8 cellular contexts compared by ENCODE assay signal in genomic region chr11:8913961-8914660, GRCh38. TPM values are rescaled to one million over a fixed set of nuclear protein-coding genes. Genes with fewer than 3 reads are reported as not detected.
DNase-seq lines count a peak whose midpoint lies in the region; ATAC-seq and TF ChIP-seq lines count a peak whose summit lies in the region.

No MANE protein-coding gene starts in this region.

- CTCF ChIA-PET in activated CD8-positive, alpha-beta T cell treated with anti-CD3 and anti-CD28 coated beads for 36 hours (lab: Charles Lee), result interaction anchor here (0.7 to 5.1 kb wide), 25 partner anchors 9 to 594 kb away, joined by 3 to 49 read pairs (median 4); partner anchors contain the start of genes ASCL3 and TMEM9B

- H3K27ac ChIP-seq in left ventricle myocardium inferior (replicated peaks) (peak overlapping the region; percentile 76), upper lobe of left lung (peak overlapping the region; percentile 60 to 79 (median 72))
- peak overlapping the region; percentile 35 for H3K27ac ChIP-seq in effector memory CD4-positive, alpha-beta T cell (ENCODE audit: insufficient read depth, low read length, poor library complexity, severe bottlenecking)

- peak overlapping the region; percentile 82 for H3K27ac Mint-ChIP-seq in activated CD8-positive, alpha-beta T cell treated with anti-CD3 and anti-CD28 coated beads for 36 hours
- H3K27ac Mint-ChIP-seq in natural killer cell, result peak overlapping the region; percentile 57 to 69

- peak overlapping the region; percentile 59 for H3K4me3 Mint-ChIP-seq in activated CD8-positive, alpha-beta T cell treated with anti-CD3 and anti-CD28 coated beads for 36 hours
- H3K4me3 Mint-ChIP-seq in natural killer cell, result peak overlapping the region; percentile 61

- intact Hi-C loops in left ventricle myocardium inferior (cut with micrococcal nuclease) (no loop called here), left cardiac atrium (cut with DNase I) (loop anchor here in 1 of 2 donors (2.0 to 10.0 kb wide), 3 partner anchors 49 to 232 kb away; partner anchors contain the start of genes RPL27A and TRIM66), natural killer cell (cut with micrococcal nuclease) (loop anchor here (2.0 to 5.0 kb wide), 2 partner anchors 43 to 223 kb away; no protein-coding TSS in a partner anchor)
- intact Hi-C loops in activated CD8-positive, alpha-beta T cell treated with anti-CD3 and anti-CD28 coated beads for 36 hours (cut with micrococcal nuclease), result loop anchor here (5.0 to 10.0 kb wide), 2 partner anchors 48 to 221 kb away; partner anchors contain the start of gene TMEM9B

- WGBS in upper lobe of left lung, 2 donors, result 8 to 13% methylated on average over 9 of the region's 9 CpGs

- H3K9me3 Mint-ChIP-seq in activated CD8-positive, alpha-beta T cell treated with anti-CD3 and anti-CD28 coated beads for 36 hours, result no peaks in the 10 kb centered on the region
- no peaks in the 10 kb centered on the region for H3K9me3 Mint-ChIP-seq in natural killer cell

- ATAC-seq in left cardiac atrium (no peak), natural killer cell (peak; percentile 28 to 44 (median 39)), upper lobe of left lung (ENCODE audit: low FRiP score in 2 of 2) (no peak)
- ATAC-seq in activated CD8-positive, alpha-beta T cell treated with anti-CD3 and anti-CD28 coated beads for 36 hours, result peak; percentile 52

- peaks cover 23% of the 10 kb centered on the region for H3K36me3 Mint-ChIP-seq in activated CD8-positive, alpha-beta T cell treated with anti-CD3 and anti-CD28 coated beads for 36 hours (ENCODE audit: low read depth)
- no peaks in the 10 kb centered on the region for H3K36me3 Mint-ChIP-seq in natural killer cell

- no peak for DNase-seq in left ventricle myocardium inferior
- DNase-seq in left cardiac atrium, result no peak
- DNase-seq in NCI-H2029 (lab: John Stamatoyannopoulos, UW), result peak; percentile 15
- DNase-seq in activated CD8-positive, alpha-beta T cell treated with anti-CD3 and anti-CD28 coated beads for 36 hours, result peak; percentile 79
- DNase-seq in effector memory CD4-positive, alpha-beta T cell, result no peak
- DNase-seq in natural killer cell, result no peak
- no peak for DNase-seq in upper lobe of left lung
- DNase-seq in DMS153 treated with DMSO at 0.1 percent for 48 hours (lab: John Stamatoyannopoulos, UW; ENCODE audit: unreplicated experiment), result no peak

- H3K4me3 ChIP-seq in left ventricle myocardium inferior (peak overlapping the region; percentile 43), upper lobe of left lung (peak overlapping the region in 2 of 4 donors; percentile 18 to 20)
- H3K4me3 ChIP-seq in effector memory CD4-positive, alpha-beta T cell (ENCODE audit: insufficient read depth, low read depth, low read length, poor library complexity, severe bottlenecking), result peak overlapping the region; percentile 35

- peak; percentile 65 for TF ChIP-seq CTCF in left ventricle myocardium inferior (IDR thresholded peaks at IDR 0.05; ENCODE audit: borderline replicate concordance)
- peak; percentile 79 for TF ChIP-seq CTCF in activated CD8-positive, alpha-beta T cell treated with anti-CD3 and anti-CD28 coated beads for 36 hours (IDR thresholded peaks at IDR 0.05)
- TF ChIP-seq CTCF in natural killer cell (IDR thresholded peaks at IDR 0.05), result peak; percentile 53
- peak in 5 of 6 experiments; percentile 42 to 63 (median 51) for TF ChIP-seq CTCF in upper lobe of left lung (IDR thresholded peaks at IDR 0.05)

- H3K27me3 ChIP-seq in left ventricle myocardium inferior (ENCODE audit: low read depth) (no peaks in the 10 kb centered on the region), upper lobe of left lung (no peaks in the 10 kb centered on the region)
- H3K27me3 ChIP-seq in effector memory CD4-positive, alpha-beta T cell (replicated peaks; ENCODE audit: control insufficient read depth, insufficient read depth, low read length, poor library complexity, severe bottlenecking), result no peaks in the 10 kb centered on the region

- POLR2A ChIA-PET in activated CD8-positive, alpha-beta T cell treated with anti-CD3 and anti-CD28 coated beads for 36 hours (lab: Charles Lee), result no interaction called here

- H3K4me1 Mint-ChIP-seq in activated CD8-positive, alpha-beta T cell treated with anti-CD3 and anti-CD28 coated beads for 36 hours (ENCODE audit: low read depth), result peaks cover 32% of the 10 kb centered on the region
- H3K4me1 Mint-ChIP-seq in natural killer cell, result peaks cover 21 to 30% of the 10 kb centered on the region in 2 donors

- peaks cover 63% of the 10 kb centered on the region for H3K4me1 ChIP-seq in left ventricle myocardium inferior
- peaks cover 9% of the 10 kb centered on the region for H3K4me1 ChIP-seq in effector memory CD4-positive, alpha-beta T cell (ENCODE audit: control insufficient read depth, insufficient read depth, low read length, poor library complexity, severe bottlenecking)
- peaks cover 27 to 51% (median 44%) of the 10 kb centered on the region in 4 donors for H3K4me1 ChIP-seq in upper lobe of left lung

- TF ChIP-seq EP300 in upper lobe of left lung (IDR thresholded peaks at IDR 0.05), result no peak

- H3K27me3 Mint-ChIP-seq in activated CD8-positive, alpha-beta T cell treated with anti-CD3 and anti-CD28 coated beads for 36 hours, result no peaks in the 10 kb centered on the region
- H3K27me3 Mint-ChIP-seq in natural killer cell (ENCODE audit: low read depth in 2 of 2), result peaks cover 1 to 2% of the 10 kb centered on the region in 2 donors

- H3K9me3 ChIP-seq in left ventricle myocardium inferior (replicated peaks) (no peaks in the 10 kb centered on the region), upper lobe of left lung (no peaks in the 10 kb centered on the region)
- H3K9me3 ChIP-seq in effector memory CD4-positive, alpha-beta T cell (ENCODE audit: control insufficient read depth, low read length), result no peaks in the 10 kb centered on the region

- TF ChIP-seq POLR2A in upper lobe of left lung (IDR thresholded peaks at IDR 0.05), result no peak

- H3K36me3 ChIP-seq in left ventricle myocardium inferior (peaks cover 29% of the 10 kb centered on the region), upper lobe of left lung (peaks cover 0 to 25% (median 10%) of the 10 kb centered on the region in 4 donors)
- peaks cover 4% of the 10 kb centered on the region for H3K36me3 ChIP-seq in effector memory CD4-positive, alpha-beta T cell (ENCODE audit: control insufficient read depth, insufficient read depth, low read length)

RNA-seq across cellular contexts. Expression of gene AKIP1, which starts 3.1 kb away (rescaled TPM):
- total RNA-seq in left ventricle myocardium inferior (30.1 TPM), left cardiac atrium (10 to 100 TPM; 22.6 to 23.2 TPM), natural killer cell (1 to 10 TPM; 4.0 to 7.0 (median 4.0) TPM), upper lobe of left lung (10 to 100 TPM; 17.4 to 31.8 (median 23.1) TPM)
- 10 to 100 TPM; 27.8 to 28.2 TPM for total RNA-seq in activated CD8-positive, alpha-beta T cell treated with anti-CD3 and anti-CD28 coated beads for 36 hours

RNA-seq across cellular contexts. Expression of gene C11orf16, which starts 18.6 kb away (rescaled TPM):
- total RNA-seq in left ventricle myocardium inferior (not detected), left cardiac atrium (not detected), natural killer cell (not detected), upper lobe of left lung (10 to 100 TPM in 2 of 6 donors, 1 to 10 TPM in 3, not detected in 1; 4.3 to 13.6 (median 7.8) TPM)
- not detected for total RNA-seq in activated CD8-positive, alpha-beta T cell treated with anti-CD3 and anti-CD28 coated beads for 36 hours

RNA-seq across cellular contexts. Expression of gene ASCL3, which starts 28.7 kb away (rescaled TPM):
- not detected for total RNA-seq in left ventricle myocardium inferior
- not detected for total RNA-seq in left cardiac atrium
- total RNA-seq in activated CD8-positive, alpha-beta T cell treated with anti-CD3 and anti-CD28 coated beads for 36 hours, result not detected
- not detected for total RNA-seq in natural killer cell
- not detected for total RNA-seq in upper lobe of left lung

RNA-seq across cellular contexts. Expression of gene TMEM9B, which starts 50.1 kb away (rescaled TPM):
- 51.1 TPM for total RNA-seq in left ventricle myocardium inferior
- 10 to 100 TPM; 35.9 to 45.9 TPM for total RNA-seq in left cardiac atrium
- total RNA-seq in activated CD8-positive, alpha-beta T cell treated with anti-CD3 and anti-CD28 coated beads for 36 hours, result 10 to 100 TPM; 14.6 to 16.3 TPM
- total RNA-seq in natural killer cell, result 10 to 100 TPM; 46.5 to 55.2 (median 51.4) TPM
- total RNA-seq in upper lobe of left lung, result 10 to 100 TPM; 23.0 to 86.6 (median 56.0) TPM

Comparison
In these comparisons a context has a peak if more than half of its experiments do, and no peak if none do; other contexts are left out.
1. DNase-seq: peak in NCI-H2029 (single experiment) and activated CD8-positive, alpha-beta T cell treated with anti-CD3 and anti-CD28 coated beads for 36 hours (single experiment); none in left ventricle myocardium inferior (single experiment), left cardiac atrium (single experiment), effector memory CD4-positive, alpha-beta T cell (0 of 3), natural killer cell (single experiment), upper lobe of left lung (0 of 2) and DMS153 treated with DMSO at 0.1 percent for 48 hours (single experiment).
2. ATAC-seq: peak in activated CD8-positive, alpha-beta T cell treated with anti-CD3 and anti-CD28 coated beads for 36 hours (single experiment) and natural killer cell (3 of 3); none in left cardiac atrium (0 of 2) and upper lobe of left lung (0 of 2).
3. Peak in every context shown above with its lines, with median percentiles within 50 percentile points of each other: H3K27ac ChIP-seq and CTCF ChIP-seq.